ENCODE assay signal across 14 cellular contexts in the genomic region with DNA sequence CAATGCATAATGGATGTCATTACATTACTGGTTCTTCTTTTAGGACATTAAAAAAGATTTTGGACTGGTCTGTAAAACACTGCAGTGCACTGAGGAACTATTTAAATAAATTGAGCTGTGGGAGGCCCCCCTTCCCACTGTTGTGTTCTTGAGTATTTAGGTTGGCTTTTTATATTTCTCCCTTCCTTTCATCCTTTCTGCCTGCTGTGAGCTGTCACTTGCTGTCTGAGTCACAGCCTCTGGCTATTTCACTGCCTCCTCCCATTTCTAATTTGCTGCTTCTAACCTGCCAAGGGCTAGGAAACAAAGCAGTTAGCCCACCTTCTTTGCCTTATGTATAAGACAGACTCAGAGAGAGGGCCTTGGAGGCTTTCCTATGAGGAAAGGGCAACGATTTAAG.
DNase-seq lines count a peak whose midpoint lies in the region; ATAC-seq and TF ChIP-seq lines count a peak whose summit lies in the region.
"Had no signal": no experiment of that assay in that cellular context is flagged by ENCODE, and none has a peak within 500 bp of the region (broad histone marks: within the 10 kb centered on the region; RNA-seq: fewer than 3 reads in every experiment).

No MANE protein-coding gene starts in this region.

- ATAC-seq in WTC11 (peak; percentile 80), GM19023 (IDR thresholded peaks at IDR 0.05; ENCODE audit: unreplicated experiment) (no peak)
- no peak for ATAC-seq in stimulated activated effector memory CD8-positive, alpha-beta T cell treated with anti-CD3 and anti-CD28 coated beads, Interleukin-12 subunit alpha, Interleukin-12 subunit beta, amount 100 ng/mL, for 72 hours
- ATAC-seq: heart left ventricle had no signal

- H3K4me1 Mint-ChIP-seq in Calu3 (ENCODE audit: low read depth, unreplicated experiment) = peaks cover 59% of the 10 kb centered on the region
- H3K4me1 Mint-ChIP-seq in WTC11 = peaks cover 29% of the 10 kb centered on the region
- no peaks in the 10 kb centered on the region for H3K4me1 Mint-ChIP-seq in stimulated activated effector memory CD8-positive, alpha-beta T cell treated with anti-CD3 and anti-CD28 coated beads, Interleukin-12 subunit alpha, Interleukin-12 subunit beta, amount 100 ng/mL, for 72 hours
- H3K4me1 Mint-ChIP-seq: activated B cell treated with CpG ODN at 0.5 μM for 24 hours had no signal

- no peak overlapping the region for H3K4me3 Mint-ChIP-seq in Calu3 (ENCODE audit: low read depth, unreplicated experiment)
- no peak overlapping the region for H3K4me3 Mint-ChIP-seq in WTC11
- H3K4me3 Mint-ChIP-seq in stimulated activated effector memory CD8-positive, alpha-beta T cell treated with anti-CD3 and anti-CD28 coated beads, Interleukin-12 subunit alpha, Interleukin-12 subunit beta, amount 100 ng/mL, for 72 hours = no peak overlapping the region
- H3K4me3 Mint-ChIP-seq: activated B cell treated with CpG ODN at 0.5 μM for 24 hours had no signal

- no peak overlapping the region for H3K9ac ChIP-seq in HUES48 (ENCODE audit: low read depth, low read length)

- intact Hi-C loops in Calu3 (cut with micrococcal nuclease; ENCODE audit: unreplicated experiment) = loop anchor here (5.0 kb wide), 3 partner anchors 87 to 312 kb away; a partner anchor contains a TSS

- H3K9me3 Mint-ChIP-seq in Calu3 (ENCODE audit: low read depth, unreplicated experiment) (peaks cover 12% of the 10 kb centered on the region), WTC11 (0 out of 2 replicates have a peak, but pooled peaks cover 4% of the 10 kb centered on the region)
- H3K9me3 Mint-ChIP-seq in stimulated activated effector memory CD8-positive, alpha-beta T cell treated with anti-CD3 and anti-CD28 coated beads, Interleukin-12 subunit alpha, Interleukin-12 subunit beta, amount 100 ng/mL, for 72 hours = no peaks in the 10 kb centered on the region
- H3K9me3 Mint-ChIP-seq: activated B cell treated with CpG ODN at 0.5 μM for 24 hours had no signal

- H3K27me3 ChIP-seq in HUES48 (ENCODE audit: control insufficient read depth, insufficient read depth, low read length) = no peaks in the 10 kb centered on the region
- H3K27me3 ChIP-seq: heart left ventricle, neutrophil had no signal

- peaks cover 13% of the 10 kb centered on the region for H3K4me1 ChIP-seq in HUES48 (ENCODE audit: control insufficient read depth, insufficient read depth, low read length)

- peak overlapping the region; percentile 14 for H3K27ac ChIP-seq in HUES48 (ENCODE audit: low read depth, low read length)
- H3K27ac ChIP-seq: heart left ventricle, neutrophil had no signal

- no TSS peak for BruUV-seq in Calu3 (replicated peaks; lab: Mats Ljungman, UMichigan)

- CTCF ChIA-PET in Calu3 (lab: Charles Lee) (interaction anchor here (1.0 kb wide), 1 partner anchor 15 kb away, joined by 4 read pairs; no protein-coding TSS in a partner anchor), WTC11 (lab: Charles Lee) (no interaction called here)

- POLR2A ChIA-PET in WTC11 (lab: Charles Lee) = no interaction called here

- peak overlapping the region; percentile 81 for H3K27ac Mint-ChIP-seq in Calu3 (ENCODE audit: unreplicated experiment)
- no peak overlapping the region for H3K27ac Mint-ChIP-seq in WTC11
- H3K27ac Mint-ChIP-seq in stimulated activated effector memory CD8-positive, alpha-beta T cell treated with anti-CD3 and anti-CD28 coated beads, Interleukin-12 subunit alpha, Interleukin-12 subunit beta, amount 100 ng/mL, for 72 hours = no peak overlapping the region
- H3K27ac Mint-ChIP-seq: activated B cell treated with CpG ODN at 0.5 μM for 24 hours had no signal

- H3K9me3 ChIP-seq in HUES48 (ENCODE audit: control insufficient read depth, insufficient read depth, low read length) = no peaks in the 10 kb centered on the region
- H3K9me3 ChIP-seq: heart left ventricle, neutrophil had no signal

- no peak overlapping the region for H3K4me3 ChIP-seq in HUES48 (ENCODE audit: low read depth, low read length)
- H3K4me3 ChIP-seq: heart left ventricle had no signal

- H3K36me3 Mint-ChIP-seq in Calu3 (ENCODE audit: insufficient read depth, unreplicated experiment) (peaks cover 11% of the 10 kb centered on the region), WTC11 (no peaks in the 10 kb centered on the region)
- H3K36me3 Mint-ChIP-seq in stimulated activated effector memory CD8-positive, alpha-beta T cell treated with anti-CD3 and anti-CD28 coated beads, Interleukin-12 subunit alpha, Interleukin-12 subunit beta, amount 100 ng/mL, for 72 hours = no peaks in the 10 kb centered on the region

- H3K27me3 Mint-ChIP-seq in Calu3 (ENCODE audit: unreplicated experiment) = no peaks in the 10 kb centered on the region
- no peaks in the 10 kb centered on the region; the same call in 1 of the 2 replicates for H3K27me3 Mint-ChIP-seq in WTC11 (ENCODE audit: low read depth)

- no peak for TF ChIP-seq CTCF in Calu3 (IDR thresholded peaks at IDR 0.05; ENCODE audit: unreplicated experiment)
- no peak for TF ChIP-seq CTCF in WTC11 (IDR thresholded peaks at IDR 0.05)

- no peaks in the 10 kb centered on the region for H3K36me3 ChIP-seq in HUES48 (ENCODE audit: control insufficient read depth, insufficient read depth, low read length)
- H3K36me3 ChIP-seq: heart left ventricle, neutrophil had no signal

- no peak for DNase-seq in Calu3
- DNase-seq in WTC11 (ENCODE audit: low spot score) = no peak
- peak; percentile 49 for DNase-seq in left kidney (ENCODE audit: low read depth, low spot score)
- DNase-seq in stimulated activated effector memory CD8-positive, alpha-beta T cell treated with anti-CD3 and anti-CD28 coated beads, Interleukin-12 subunit alpha, Interleukin-12 subunit beta, amount 100 ng/mL, for 72 hours (ENCODE audit: low spot score in 2 of 2) = no peak
- no peak for DNase-seq in NCI-H2196 (lab: John Stamatoyannopoulos, UW; ENCODE audit: unreplicated experiment)
- no peak for DNase-seq in stimulated activated CD4-positive, alpha-beta T cell treated with anti-CD3 and anti-CD28 coated beads, Interleukin-15, amount 100 ng/mL, for 24 hours
- DNase-seq: activated B cell treated with CpG ODN at 0.5 μM for 24 hours, amygdala, DMS 273 treated with DMSO at 0.1 percent for 48 hours, heart left ventricle, NCI-H774 had no signal

TF ChIP-seq in WTC11, 78 proteins besides CTCF, POLR2A, EP300 and RAD21 (continues in another document):
- TF ChIP-seq EMX1 (CRISPR knock-in tag; IDR thresholded peaks at IDR 0.05) = no peak
- TF ChIP-seq, protein P1, sequence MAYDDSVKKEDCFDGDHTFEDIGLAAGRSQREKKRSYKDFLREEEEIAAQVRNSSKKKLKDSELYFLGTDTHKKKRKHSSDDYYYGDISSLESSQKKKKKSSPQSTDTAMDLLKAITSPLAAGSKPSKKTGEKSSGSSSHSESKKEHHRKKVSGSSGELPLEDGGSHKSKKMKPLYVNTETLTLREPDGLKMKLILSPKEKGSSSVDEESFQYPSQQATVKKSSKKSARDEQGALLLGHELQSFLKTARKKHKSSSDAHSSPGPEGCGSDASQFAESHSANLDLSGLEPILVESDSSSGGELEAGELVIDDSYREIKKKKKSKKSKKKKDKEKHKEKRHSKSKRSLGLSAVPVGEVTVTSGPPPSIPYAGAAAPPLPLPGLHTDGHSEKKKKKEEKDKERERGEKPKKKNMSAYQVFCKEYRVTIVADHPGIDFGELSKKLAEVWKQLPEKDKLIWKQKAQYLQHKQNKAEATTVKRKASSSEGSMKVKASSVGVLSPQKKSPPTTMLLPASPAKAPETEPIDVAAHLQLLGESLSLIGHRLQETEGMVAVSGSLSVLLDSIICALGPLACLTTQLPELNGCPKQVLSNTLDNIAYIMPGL (CRISPR knock-in tag; IDR thresholded peaks at IDR 0.05) = no peak
- no peak for TF ChIP-seq SP1 (CRISPR knock-in tag; conservative IDR thresholded peaks at IDR 0.05)
- TF ChIP-seq NR3C1 (CRISPR knock-in tag; conservative IDR thresholded peaks at IDR 0.05; ENCODE audit: low read depth) = no peak
- TF ChIP-seq, protein P2, sequence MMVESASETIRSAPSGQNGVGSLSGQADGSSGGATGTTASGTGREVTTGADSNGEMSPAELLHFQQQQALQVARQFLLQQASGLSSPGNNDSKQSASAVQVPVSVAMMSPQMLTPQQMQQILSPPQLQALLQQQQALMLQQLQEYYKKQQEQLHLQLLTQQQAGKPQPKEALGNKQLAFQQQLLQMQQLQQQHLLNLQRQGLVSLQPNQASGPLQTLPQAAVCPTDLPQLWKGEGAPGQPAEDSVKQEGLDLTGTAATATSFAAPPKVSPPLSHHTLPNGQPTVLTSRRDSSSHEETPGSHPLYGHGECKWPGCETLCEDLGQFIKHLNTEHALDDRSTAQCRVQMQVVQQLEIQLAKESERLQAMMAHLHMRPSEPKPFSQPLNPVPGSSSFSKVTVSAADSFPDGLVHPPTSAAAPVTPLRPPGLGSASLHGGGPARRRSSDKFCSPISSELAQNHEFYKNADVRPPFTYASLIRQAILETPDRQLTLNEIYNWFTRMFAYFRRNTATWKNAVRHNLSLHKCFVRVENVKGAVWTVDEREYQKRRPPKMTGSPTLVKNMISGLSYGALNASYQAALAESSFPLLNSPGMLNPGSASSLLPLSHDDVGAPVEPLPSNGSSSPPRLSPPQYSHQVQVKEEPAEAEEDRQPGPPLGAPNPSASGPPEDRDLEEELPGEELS (CRISPR knock-in tag; IDR thresholded peaks at IDR 0.05) = no peak
- TF ChIP-seq ZNF219 (CRISPR knock-in tag; IDR thresholded peaks at IDR 0.05; ENCODE audit: borderline replicate concordance) = no peak
- TF ChIP-seq, protein P3, sequence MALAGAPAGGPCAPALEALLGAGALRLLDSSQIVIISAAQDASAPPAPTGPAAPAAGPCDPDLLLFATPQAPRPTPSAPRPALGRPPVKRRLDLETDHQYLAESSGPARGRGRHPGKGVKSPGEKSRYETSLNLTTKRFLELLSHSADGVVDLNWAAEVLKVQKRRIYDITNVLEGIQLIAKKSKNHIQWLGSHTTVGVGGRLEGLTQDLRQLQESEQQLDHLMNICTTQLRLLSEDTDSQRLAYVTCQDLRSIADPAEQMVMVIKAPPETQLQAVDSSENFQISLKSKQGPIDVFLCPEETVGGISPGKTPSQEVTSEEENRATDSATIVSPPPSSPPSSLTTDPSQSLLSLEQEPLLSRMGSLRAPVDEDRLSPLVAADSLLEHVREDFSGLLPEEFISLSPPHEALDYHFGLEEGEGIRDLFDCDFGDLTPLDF (CRISPR knock-in tag; IDR thresholded peaks at IDR 0.05) = no peak
- no peak for TF ChIP-seq PRRX2 (CRISPR knock-in tag; IDR thresholded peaks at IDR 0.05)
- no peak for TF ChIP-seq HMGA2 (CRISPR knock-in tag; IDR thresholded peaks at IDR 0.05)
- no peak for TF ChIP-seq IRF2 (CRISPR knock-in tag; IDR thresholded peaks at IDR 0.05; ENCODE audit: borderline replicate concordance, low read depth)
